In the genomic region with DNA sequence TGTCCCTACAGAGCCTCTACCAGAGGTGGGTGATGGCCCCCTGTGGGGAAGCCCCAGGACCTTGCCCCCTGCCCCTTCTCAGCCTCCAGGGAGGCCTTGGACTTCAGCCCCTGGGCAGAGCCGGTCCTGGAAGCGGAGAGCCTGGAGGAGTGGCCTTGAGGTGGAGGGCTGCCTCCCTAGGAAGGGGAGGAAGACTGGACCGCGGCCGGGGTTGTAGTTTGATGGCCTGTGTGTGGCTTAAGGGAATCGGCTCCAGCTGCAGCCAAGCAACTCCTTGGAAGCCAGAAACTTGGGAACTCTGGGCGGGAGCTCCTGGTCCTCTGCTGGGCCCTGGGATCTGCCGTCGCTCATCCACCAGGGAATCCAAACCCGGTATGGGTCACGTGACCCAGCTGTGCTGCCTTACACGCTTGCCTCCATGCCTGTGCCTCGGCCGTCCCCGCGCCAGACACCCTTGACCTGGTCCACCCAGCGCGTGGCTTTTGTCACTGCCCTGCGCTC, we compare ENCODE assay signal across 15 cellular contexts. TPM values are rescaled to one million over a fixed set of nuclear protein-coding genes. Genes with fewer than 3 reads are reported as not detected.
A peak's percentile ranks its signal among the peaks of the same experiment; 100 is the strongest.
DNase-seq lines count a peak whose midpoint lies in the region; ATAC-seq and TF ChIP-seq lines count a peak whose summit lies in the region.
"Had no signal": no experiment of that assay in that cellular context is flagged by ENCODE, and none has a peak within 500 bp of the region (broad histone marks: within the 10 kb centered on the region; RNA-seq: fewer than 3 reads in every experiment).

No MANE protein-coding gene starts in this region.

- H4K20me1 ChIP-seq in fibroblast of lung (ENCODE audit: control insufficient read depth, extremely low read depth, insufficient read depth, low read length) = no peaks in the 10 kb centered on the region

- H3K27ac Mint-ChIP-seq in WTC11 (peak overlapping the region; percentile 92), type B pancreatic cell (peak overlapping the region; percentile 56)

- CTCF ChIA-PET in WTC11 (lab: Charles Lee) = interaction anchor here (1.3 to 5.5 kb wide), 2 partner anchors 31 to 44 kb away, joined by 3 to 20 read pairs; no protein-coding TSS in a partner anchor

- H3K36me3 Mint-ChIP-seq in WTC11 = no peaks in the 10 kb centered on the region; the same call in 1 of the 2 replicates
- H3K36me3 Mint-ChIP-seq in type B pancreatic cell = no peaks in the 10 kb centered on the region

- H3K9me3 Mint-ChIP-seq in WTC11 (no peaks in the 10 kb centered on the region; the same call in 1 of the 2 replicates), type B pancreatic cell (no peaks in the 10 kb centered on the region)

- H3K27ac ChIP-seq in fibroblast of lung (ENCODE audit: insufficient read depth, low read length) (no peak overlapping the region), mucosa of rectum (ENCODE audit: low read depth in 2 of 2, low read length in 2 of 2) (peak overlapping the region; percentile 43 to 61)
- H3K27ac ChIP-seq: epithelial cell of prostate, SJCRH30 had no signal

- H3K4me3 ChIP-seq in fibroblast of lung (replicated peaks in 1 of 4; ENCODE audit: control extremely low read depth in 1 of 4, insufficient read depth in 1 of 4, low read depth in 3 of 4, low read length in 4 of 4) (no peak overlapping the region), mucosa of rectum (ENCODE audit: low read length in 2 of 2) (no peak overlapping the region)
- H3K4me3 ChIP-seq: prostate gland, SJCRH30 had no signal

- H3K9me3 ChIP-seq in fibroblast of lung (ENCODE audit: control insufficient read depth, insufficient read depth, low read depth, low read length) (no peaks in the 10 kb centered on the region), mucosa of rectum (ENCODE audit: control insufficient read depth in 2 of 2, low read length in 2 of 2) (no peaks in the 10 kb centered on the region)
- H3K9me3 ChIP-seq: prostate gland, SJCRH30 had no signal

- H3K9ac ChIP-seq in fibroblast of lung (ENCODE audit: insufficient read depth, low read length) (no peak overlapping the region), mucosa of rectum (ENCODE audit: low read depth in 1 of 2, low read length in 2 of 2) (no peak overlapping the region)

- no peak overlapping the region for H2AFZ ChIP-seq in fibroblast of lung (ENCODE audit: low read length)

- H3K4me1 ChIP-seq in fibroblast of lung (ENCODE audit: control insufficient read depth, extremely low read depth, insufficient read depth, low read length) = peaks cover 9% of the 10 kb centered on the region
- H3K4me1 ChIP-seq in mucosa of rectum (ENCODE audit: control insufficient read depth in 2 of 2, insufficient read depth in 2 of 2, low read length in 2 of 2) = peaks cover 0 to 6% of the 10 kb centered on the region in 2 donors
- H3K4me1 ChIP-seq: prostate gland, SJCRH30 had no signal

- POLR2A ChIA-PET in WTC11 (lab: Charles Lee) = no interaction called here

- DNase-seq in WTC11 (ENCODE audit: low spot score) = no peak
- no peak for DNase-seq in fibroblast of lung (ENCODE audit: low read depth in 2 of 2)
- DNase-seq in type B pancreatic cell (ENCODE audit: extremely low spot score, unreplicated experiment) = no peak
- no peak for DNase-seq in COLO829 (ENCODE audit: low spot score)
- DNase-seq: activated naive CD4-positive, alpha-beta T cell treated with anti-CD3 and anti-CD28 coated beads, Interleukin-2, amount 50 U/mL, for 16 hours; cerebellar nuclear complex; GOT3; NCI-H2107; SJCRH30; stimulated activated CD4-positive, alpha-beta T cell treated with anti-CD3 and anti-CD28 coated beads, Interleukin-2, amount 100 ng/mL, for 48 hours had no signal

- H3K4me1 Mint-ChIP-seq in WTC11 = no peaks in the 10 kb centered on the region
- peaks cover 4% of the 10 kb centered on the region for H3K4me1 Mint-ChIP-seq in type B pancreatic cell (ENCODE audit: unreplicated experiment)

- no peak overlapping the region for H3K4me3 Mint-ChIP-seq in WTC11
- H3K4me3 Mint-ChIP-seq in type B pancreatic cell = no peak overlapping the region

- H3K27me3 Mint-ChIP-seq in WTC11 (ENCODE audit: low read depth) (no peaks in the 10 kb centered on the region), type B pancreatic cell (no peaks in the 10 kb centered on the region)

- H3K79me2 ChIP-seq in fibroblast of lung (ENCODE audit: control insufficient read depth, insufficient read depth, low read length) = no peaks in the 10 kb centered on the region

- ATAC-seq in WTC11 = no peak
- ATAC-seq in GM19397 (IDR thresholded peaks at IDR 0.05; ENCODE audit: unreplicated experiment) = no peak
- ATAC-seq in GM18519 (IDR thresholded peaks at IDR 0.05; ENCODE audit: low FRiP score, unreplicated experiment) = no peak

- H3K36me3 ChIP-seq in fibroblast of lung (ENCODE audit: control insufficient read depth, insufficient read depth, low read length) (no peaks in the 10 kb centered on the region), mucosa of rectum (ENCODE audit: control insufficient read depth in 2 of 2, insufficient read depth in 2 of 2, low read length in 2 of 2) (peaks cover 15 to 29% of the 10 kb centered on the region in 2 donors)
- H3K36me3 ChIP-seq: prostate gland had no signal

- no peak for TF ChIP-seq CTCF in WTC11 (IDR thresholded peaks at IDR 0.05)
- no peak for TF ChIP-seq CTCF in fibroblast of lung (conservative IDR thresholded peaks at IDR 0.05 in 1 of 2, IDR thresholded peaks at IDR 0.05 in 1 of 2; ENCODE audit: low read depth in 1 of 2, low read length in 2 of 2)
- no peak for TF ChIP-seq CTCF in type B pancreatic cell (conservative IDR thresholded peaks at IDR 0.05)

- H3K27me3 ChIP-seq in fibroblast of lung (ENCODE audit: control insufficient read depth, insufficient read depth, low read length) (no peaks in the 10 kb centered on the region), mucosa of rectum (ENCODE audit: control insufficient read depth in 2 of 2, insufficient read depth in 2 of 2, low read length in 2 of 2) (no peaks in the 10 kb centered on the region)
- H3K27me3 ChIP-seq: SJCRH30 had no signal

- peak overlapping the region; percentile 44 for H3K4me2 ChIP-seq in fibroblast of lung (ENCODE audit: extremely low read depth, insufficient read depth, low read length)

TF ChIP-seq in WTC11, 78 proteins besides CTCF, POLR2A, EP300 and RAD21:
- no peak for TF ChIP-seq ELF4 (CRISPR knock-in tag; IDR thresholded peaks at IDR 0.05; ENCODE audit: low read depth)
- TF ChIP-seq, protein P1, sequence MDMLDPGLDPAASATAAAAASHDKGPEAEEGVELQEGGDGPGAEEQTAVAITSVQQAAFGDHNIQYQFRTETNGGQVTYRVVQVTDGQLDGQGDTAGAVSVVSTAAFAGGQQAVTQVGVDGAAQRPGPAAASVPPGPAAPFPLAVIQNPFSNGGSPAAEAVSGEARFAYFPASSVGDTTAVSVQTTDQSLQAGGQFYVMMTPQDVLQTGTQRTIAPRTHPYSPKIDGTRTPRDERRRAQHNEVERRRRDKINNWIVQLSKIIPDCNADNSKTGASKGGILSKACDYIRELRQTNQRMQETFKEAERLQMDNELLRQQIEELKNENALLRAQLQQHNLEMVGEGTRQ (CRISPR knock-in tag; IDR thresholded peaks at IDR 0.05) = peak; percentile 50; the same call in 1 of the 2 replicates

RNA-seq across cellular contexts. Expression of a gene that starts 23.6 kb away (rescaled TPM):
- 50.5 to 61.4 TPM (median 58.0 TPM) in 3 replicates for total RNA-seq in WTC11 (2021)
- under 0.01 and 0.17 TPM in 2 replicates for total RNA-seq in fibroblast of lung
- polyA plus RNA-seq in fibroblast of lung = 0.07 TPM in 1 of 2 replicates, not detected in the other
- polyA plus RNA-seq in fibroblast of lung (2012) = not detected in 2 replicates
- polyA minus RNA-seq in fibroblast of lung (ENCODE audit: low replicate concordance) = not detected in 2 replicates
- total RNA-seq in type B pancreatic cell (ENCODE audit: low replicate concordance) = 18.0 and 40.3 TPM in 2 replicates

RNA-seq across cellular contexts. Expression of a gene that starts 26.8 kb away (rescaled TPM):
- total RNA-seq in WTC11 (2021) (12.3 to 15.6 TPM (median 13.6 TPM) in 3 replicates), fibroblast of lung (6.7 and 8.6 TPM in 2 replicates), type B pancreatic cell (ENCODE audit: low replicate concordance) (21.2 and 30.8 TPM in 2 replicates)
- polyA plus RNA-seq in fibroblast of lung = 1.8 and 2.4 TPM in 2 replicates
- polyA plus RNA-seq in fibroblast of lung (2012) = 3.9 and 4.5 TPM in 2 replicates
- 4.4 and 4.5 TPM in 2 replicates for polyA minus RNA-seq in fibroblast of lung (ENCODE audit: low replicate concordance)

Comparison
In these comparisons a context has a peak if more than half of its experiments do, and no peak if none do; other contexts are left out.
1. RNA of a gene that starts 23.6 kb away (total RNA-seq): 50.5 to 61.4 TPM in WTC11 and 18.0 to 40.3 TPM in type B pancreatic cell; under 0.01 to 0.17 TPM in fibroblast of lung; every median in the first group is over 10 times any median in the second.